In the genomic region with DNA sequence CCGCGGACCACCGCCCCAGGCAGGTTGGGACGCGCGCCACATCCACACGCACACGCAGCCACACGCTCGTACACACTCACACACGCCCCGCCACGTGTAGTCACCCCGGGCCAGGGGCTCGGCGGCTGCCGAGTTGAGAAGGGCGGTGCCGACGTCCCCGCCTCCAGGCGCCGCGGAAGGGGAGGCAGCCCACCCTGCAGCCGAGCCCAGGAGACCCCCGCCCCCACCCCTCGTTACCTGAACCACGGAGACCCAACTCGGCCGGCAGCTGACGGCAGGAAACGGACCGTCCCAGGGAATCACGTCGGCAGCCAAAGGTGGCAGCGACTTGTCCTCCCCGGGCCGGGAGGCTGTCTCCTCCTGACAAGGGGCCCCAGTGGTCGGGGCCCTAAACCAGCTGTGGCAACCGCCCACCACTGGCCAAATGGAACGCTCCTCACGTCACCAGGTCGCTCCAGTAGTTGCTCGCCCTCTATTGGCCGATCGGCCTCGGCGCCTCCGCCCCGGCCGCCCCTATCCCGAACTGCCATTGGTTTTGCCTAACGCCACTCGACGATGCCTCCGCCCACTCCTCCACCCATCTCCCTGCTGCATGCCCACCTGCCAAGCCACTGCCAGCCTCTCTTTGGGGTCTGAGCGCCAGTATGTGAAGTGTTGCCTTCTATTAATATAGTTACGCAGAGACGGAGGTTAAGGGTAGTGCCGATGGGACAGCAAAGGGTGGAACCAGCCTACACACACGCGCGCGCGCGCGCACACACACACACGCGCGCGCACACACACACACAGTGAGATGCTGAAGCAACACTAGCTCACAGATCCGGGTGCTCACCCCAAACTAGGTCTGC, we compare ENCODE assay signal across 8 cellular contexts. TPM values are rescaled to one million over a fixed set of nuclear protein-coding genes. Genes with fewer than 3 reads are reported as not detected.
A peak's percentile ranks its signal among the peaks of the same experiment; 100 is the strongest.
DNase-seq lines count a peak whose midpoint lies in the region; ATAC-seq, FAIRE-seq and TF ChIP-seq lines count a peak whose summit lies in the region.

A gene (minus strand): TSS at position 428 of the 848 bp plus-strand sequence. CDS start 1,941 bp downstream, outside the sequence.

- peak within 1 kb of the TSS; percentile 75 for H3K4me2 ChIP-seq in keratinocyte (ENCODE audit: control insufficient read depth, extremely low read depth, insufficient read depth, low read depth, low read length)

- no peaks in the 10 kb centered on the region for H4K20me1 ChIP-seq in keratinocyte (ENCODE audit: control insufficient read depth, extremely low read depth, insufficient read depth, low read length)

- dilution Hi-C loops in keratinocyte (cut with MboI; ENCODE audit: extremely low pct_ligation_motif_present, low sequenced_read_pairs), result no loop called here

- DNase-seq in AG09309 (ENCODE audit: low read depth) (peak; percentile 54), NCI-H446 (lab: John Stamatoyannopoulos, UW) (peak; percentile 31 to 86), cerebellar cortex (ENCODE audit: low spot score) (peak; percentile 88), keratinocyte (ENCODE audit: low read depth, low spot score) (peak; percentile 41)
- DNase-seq in activated CD4-positive, CD25-positive, alpha-beta regulatory T cell treated with anti-CD3 and anti-CD28 coated beads, Interleukin-2, amount 50 U/mL, for 72 hours, result peak; percentile 82
- DNase-seq in stimulated activated CD4-positive, alpha-beta T cell treated with anti-CD3 and anti-CD28 coated beads, Interleukin-12 subunit alpha, Interleukin-12 subunit beta, amount 100 ng/mL, for 48 hours (ENCODE audit: low read depth in 2 of 3, low spot score in 1 of 3), result peak; percentile 76 to 82 (median 81)

- TF ChIP-seq CTCF in AG09309 (IDR thresholded peaks at IDR 0.05; ENCODE audit: control insufficient read depth, insufficient read depth, low read depth, low read length, missing control alignments) (no peak), keratinocyte (optimal IDR thresholded peaks at IDR 0.05 in 1 of 3, IDR thresholded peaks at IDR 0.05 in 1 of 3, conservative IDR thresholded peaks at IDR 0.05 in 1 of 3; ENCODE audit: extremely low read depth in 1 of 3, insufficient read depth in 2 of 3, low read length in 3 of 3) (no peak)

- H3K4me3 ChIP-seq in AG09309 (ENCODE audit: control insufficient read depth, low read depth, low read length) (peak within 1 kb of the TSS; percentile 85), keratinocyte (ENCODE audit: control insufficient read depth in 2 of 3, extremely low read depth in 1 of 3, insufficient read depth in 2 of 3, low read depth in 1 of 3, low read length in 3 of 3) (peak within 1 kb of the TSS; percentile 72 to 76 (median 74))

- H3K9me1 ChIP-seq in keratinocyte (ENCODE audit: control insufficient read depth, extremely low read depth, insufficient read depth, low read length), result no peaks in the 10 kb centered on the region

- peak; percentile 99 for ATAC-seq in GM19035 (IDR thresholded peaks at IDR 0.05; ENCODE audit: unreplicated experiment)
- ATAC-seq in HG03342 (IDR thresholded peaks at IDR 0.05; ENCODE audit: unreplicated experiment), result peak; percentile 98

- no peaks in the 10 kb centered on the region for H3K9me3 ChIP-seq in keratinocyte (ENCODE audit: control insufficient read depth, low read depth, low read length)

- H3K27me3 ChIP-seq in keratinocyte (ENCODE audit: control insufficient read depth, extremely low read depth, insufficient read depth, low read length), result no peaks in the 10 kb centered on the region

- H3K4me1 ChIP-seq in keratinocyte (ENCODE audit: control insufficient read depth, extremely low read depth, insufficient read depth, low read length), result no peaks in the 10 kb centered on the region

- peak within 1 kb of the TSS; percentile 62 for H3K27ac ChIP-seq in keratinocyte (ENCODE audit: control insufficient read depth, insufficient read depth, low read length)

- peak within 1 kb of the TSS; percentile 80 for H3K9ac ChIP-seq in keratinocyte (ENCODE audit: control insufficient read depth, extremely low read depth, insufficient read depth, low read length)

- H3K36me3 ChIP-seq in keratinocyte (ENCODE audit: control insufficient read depth in 2 of 2, extremely low read depth in 1 of 2, insufficient read depth in 2 of 2, low read length in 2 of 2), result no peaks in the 10 kb centered on the region

- peak within 1 kb of the TSS; percentile 90 for H2AFZ ChIP-seq in keratinocyte (ENCODE audit: control insufficient read depth, low read length)

- FAIRE-seq in keratinocyte (lab: Jason Lieb, UNC), result no peak

- H3K79me2 ChIP-seq in keratinocyte (ENCODE audit: control insufficient read depth, insufficient read depth, low read length), result peaks cover 17% of the 10 kb centered on the region

RNA-seq across cellular contexts. Expression of the gene that starts here (rescaled TPM):
- polyA plus RNA-seq in keratinocyte, result 21.5 to 43.3 TPM (median 30.0 TPM) in 3 replicates
- polyA plus RNA-seq in keratinocyte (2011; ENCODE audit: low read depth), result 8.4 TPM
- 27.0 and 37.3 TPM in 2 replicates for polyA plus RNA-seq in keratinocyte (2011; cell fraction: cytosol; rRNA removed)
- polyA plus RNA-seq in keratinocyte (2011; cell fraction: nucleus; rRNA removed), result 49.9 and 54.9 TPM in 2 replicates
- 20.0 and 26.8 TPM in 2 replicates for polyA plus RNA-seq in keratinocyte (2012; ENCODE audit: low replicate concordance)
- polyA minus RNA-seq in keratinocyte, result 34.7 to 37.4 TPM (median 37.3 TPM) in 3 replicates
- polyA minus RNA-seq in keratinocyte (2011; cell fraction: cytosol; rRNA and poly(A)+ RNA removed), result 26.9 TPM
- polyA minus RNA-seq in keratinocyte (2011; cell fraction: nucleus; rRNA and poly(A)+ RNA removed), result 23.8 and 52.4 TPM in 2 replicates

Comparison
In these comparisons a context has a peak if more than half of its experiments do, and no peak if none do; other contexts are left out.
1. Peak in every context shown above with its lines: DNase-seq, ATAC-seq, H3K4me3 ChIP-seq and H3K27ac ChIP-seq.